ENCODE assay signal across 26 cellular contexts in the genomic region with DNA sequence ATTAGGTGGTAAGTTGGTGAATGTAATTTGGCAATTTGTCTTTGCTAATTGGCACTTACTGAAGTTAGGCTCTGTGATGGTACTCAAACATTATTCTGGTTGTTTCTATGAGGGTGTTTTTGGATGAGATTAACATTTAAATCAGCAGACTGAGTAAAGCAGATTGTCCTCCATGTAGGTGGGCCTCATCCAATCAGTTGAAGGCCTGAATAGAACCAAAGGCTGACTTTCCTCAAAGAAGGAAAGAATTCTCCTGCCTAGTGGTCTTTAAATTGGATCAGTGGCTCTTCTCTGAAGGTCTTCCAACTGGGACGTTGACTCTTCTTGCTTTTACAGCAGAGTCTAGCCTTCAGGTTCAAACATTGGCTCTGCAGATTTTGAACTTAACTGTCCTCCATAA.
"Had no signal": no experiment of that assay in that cellular context is flagged by ENCODE, and none has a peak within 500 bp of the region (broad histone marks: within the 10 kb centered on the region; RNA-seq: fewer than 3 reads in every experiment).

No MANE protein-coding gene starts in this region.

- H3K9me3 ChIP-seq: neutrophil, pancreas, psoas muscle, right lobe of liver, sigmoid colon, stomach, thoracic aorta, thyroid gland, tibial nerve, upper lobe of left lung, vagina had no signal

- H3K27me3 ChIP-seq: neutrophil, pancreas, right lobe of liver, sigmoid colon, stomach, thyroid gland, tibial nerve, upper lobe of left lung, vagina had no signal

- FAIRE-seq: pancreas, small intestine, urothelium cell line had no signal

- DNase-seq: nephron progenitor cell; nucleus accumbens; pancreas; posterior cingulate gyrus; psoas muscle; right cardiac atrium; right lobe of liver; sigmoid colon; small intestine; stimulated activated CD4-positive, alpha-beta T cell treated with anti-CD3 and anti-CD28 coated beads, Interleukin-15, amount 100 ng/mL, for 24 hours; stimulated activated CD4-positive, alpha-beta T cell treated with anti-CD3 and anti-CD28 coated beads, Interleukin-2, amount 100 ng/mL, for 24 hours; stimulated activated CD4-positive, alpha-beta T cell treated with anti-CD3 and anti-CD28 coated beads, Interleukin-2, amount 100 ng/mL, for 48 hours; stimulated activated CD4-positive, alpha-beta T cell treated with anti-CD3 and anti-CD28 coated beads, Interleukin-4, amount 100 ng/mL, for 24 hours; stimulated activated naive B cell treated with anti-CD40 and anti-IgM and Interleukin-4, amounts not matched to agents 10 μg/mL and 1 μg/mL and 100 μg/mL, for 72 hours; stimulated activated naive CD4-positive, alpha-beta T cell treated with Interleukin-2 at 50 U/mL for 16 hours; stomach; thyroid gland; trophoblast cell; upper lobe of left lung had no signal

- H3K4me3 ChIP-seq: pancreas, psoas muscle, right lobe of liver, sigmoid colon, stomach, thoracic aorta, thyroid gland, tibial nerve, upper lobe of left lung, vagina had no signal

- H3K36me3 ChIP-seq: neutrophil, pancreas, right lobe of liver, sigmoid colon, stomach, thoracic aorta, thyroid gland, tibial nerve, upper lobe of left lung, vagina had no signal

- ATAC-seq: natural killer cell treated with Interleukin-12 subunit alpha and Interleukin-12 subunit beta and Interleukin-15 and Interleukin-18, amount 100 ng/mL, for 72 hours; pancreas; psoas muscle; right cardiac atrium; right lobe of liver; stimulated activated effector memory CD8-positive, alpha-beta T cell treated with anti-CD3 and anti-CD28 coated beads, Interleukin-12 subunit alpha, Interleukin-12 subunit beta, amount 100 ng/mL, for 72 hours; stimulated activated naive B cell treated with anti-CD40 and anti-IgM and Interleukin-4, amounts not matched to agents 10 μg/mL and 1 μg/mL and 100 μg/mL, for 72 hours had no signal

- H3K4me1 ChIP-seq: pancreas, psoas muscle, right lobe of liver, thyroid gland, vagina had no signal

- H3K27ac ChIP-seq: neutrophil, pancreas, psoas muscle, right lobe of liver, sigmoid colon, stomach, thoracic aorta, thyroid gland, tibial nerve, upper lobe of left lung, vagina had no signal
